ENCODE assay signal across 10 cellular contexts in genomic region chr1:157403203-157403602, GRCh38.
DNase-seq lines count a peak whose midpoint lies in the region; ATAC-seq, FAIRE-seq and TF ChIP-seq lines count a peak whose summit lies in the region.
"Had no signal": no experiment of that assay in that cellular context is flagged by ENCODE, and none has a peak within 500 bp of the region (broad histone marks: within the 10 kb centered on the region; RNA-seq: fewer than 3 reads in every experiment).

No MANE protein-coding gene starts in this region.

- no peak overlapping the region for H3K27ac Mint-ChIP-seq in osteocyte (ENCODE audit: unreplicated experiment)
- H3K27ac Mint-ChIP-seq: activated naive CD8-positive, alpha-beta T cell had no signal

- ATAC-seq in GM21528 (IDR thresholded peaks at IDR 0.05; ENCODE audit: low FRiP score, unreplicated experiment), result peak; percentile 69
- ATAC-seq in IMR-90 (ENCODE audit: low read depth), result no peak

- H2BK120ac ChIP-seq in IMR-90 (ENCODE audit: low read depth, low read length), result no peak overlapping the region

- POLR2A ChIA-PET in IMR-90 (lab: Charles Lee; ENCODE audit: unreplicated experiment), result no interaction called here

- peak; percentile 54 for DNase-seq in ELR (ENCODE audit: low read depth)
- DNase-seq in IMR-90, result no peak
- peak; percentile 46 for DNase-seq in bronchial epithelial cell (ENCODE audit: low read depth)
- DNase-seq in dorsolateral prefrontal cortex, result no peak
- no peak for DNase-seq in osteocyte (ENCODE audit: extremely low spot score, unreplicated experiment)
- DNase-seq in substantia nigra (lab: John Stamatoyannopoulos, UW), result no peak
- DNase-seq in activated CD8-positive, alpha-beta memory T cell treated with anti-CD3 and anti-CD28 coated beads, Interleukin-2, amount 50 U/mL, for 4 hours, result no peak

- no peak overlapping the region for H4K5ac ChIP-seq in IMR-90 (ENCODE audit: low read depth, low read length)

- no peaks in the 10 kb centered on the region for H3K9me1 ChIP-seq in IMR-90 (ENCODE audit: insufficient read depth, low read length)

- H4K91ac ChIP-seq in IMR-90 (ENCODE audit: insufficient read depth, low read depth, low read length), result no peak overlapping the region

- H3K4me3 ChIP-seq in IMR-90 (ENCODE audit: insufficient read depth, low read depth, low read length) (no peak overlapping the region), bronchial epithelial cell (ENCODE audit: low read depth, low read length) (no peak overlapping the region), dorsolateral prefrontal cortex (no peak overlapping the region)

- H3K9me3 Mint-ChIP-seq in osteocyte (ENCODE audit: unreplicated experiment), result no peaks in the 10 kb centered on the region

- H4K8ac ChIP-seq in IMR-90 (ENCODE audit: low read depth in 2 of 2, low read length in 2 of 2), result no peak overlapping the region

- peaks cover 5% of the 10 kb centered on the region for H3K4me1 Mint-ChIP-seq in osteocyte (ENCODE audit: unreplicated experiment)

- H2BK20ac ChIP-seq in IMR-90 (ENCODE audit: low read depth, low read length), result no peak overlapping the region

- dilution Hi-C loops in IMR-90 (cut with HindIII; ENCODE audit: low sequenced_read_pairs, unreplicated experiment), result no loop called here

- no peaks in the 10 kb centered on the region for H4K20me1 ChIP-seq in IMR-90 (ENCODE audit: insufficient read depth, low read length)

- H3K4me3 Mint-ChIP-seq in osteocyte (ENCODE audit: unreplicated experiment), result no peak overlapping the region
- H3K4me3 Mint-ChIP-seq: activated naive CD8-positive, alpha-beta T cell had no signal

- H3K36me3 ChIP-seq in IMR-90 (ENCODE audit: control insufficient read depth, insufficient read depth, low read length) (no peaks in the 10 kb centered on the region), bronchial epithelial cell (ENCODE audit: control insufficient read depth, insufficient read depth, low read length) (no peaks in the 10 kb centered on the region)

- no TSS peak for BruUV-seq in IMR-90 (replicated peaks; lab: Mats Ljungman, UMichigan)

- no peaks in the 10 kb centered on the region for H3K79me1 ChIP-seq in IMR-90 (ENCODE audit: low read depth in 1 of 2, low read length in 2 of 2)

- H3K36me3 Mint-ChIP-seq in osteocyte (ENCODE audit: unreplicated experiment), result no peaks in the 10 kb centered on the region
- H3K36me3 Mint-ChIP-seq: activated naive CD8-positive, alpha-beta T cell had no signal

- no peak overlapping the region for H3K27ac ChIP-seq in IMR-90 (ENCODE audit: insufficient read depth, low read length)
- no peak overlapping the region for H3K27ac ChIP-seq in dorsolateral prefrontal cortex
- H3K27ac ChIP-seq in substantia nigra (ENCODE audit: low read depth, low read length, poor library complexity, severe bottlenecking), result no peak overlapping the region
- H3K27ac ChIP-seq: parathyroid adenoma had no signal

- WGBS in IMR-90 (ENCODE audit: extremely low coverage in 2 of 2, insufficient read length in 1 of 2), 2 experiments, result no CpG with 5 or more reads among the region's 6 CpGs

- TF ChIP-seq RAD21 in IMR-90 (IDR thresholded peaks at IDR 0.05; ENCODE audit: low read length), result no peak

- H3K27me3 ChIP-seq in IMR-90 (ENCODE audit: control insufficient read depth, insufficient read depth, low read length) (no peaks in the 10 kb centered on the region), bronchial epithelial cell (ENCODE audit: control insufficient read depth, insufficient read depth, low read length) (no peaks in the 10 kb centered on the region), dorsolateral prefrontal cortex (peaks cover 0 to 16% (median 0%) of the 10 kb centered on the region in 45 donors)

- H3K4ac ChIP-seq in IMR-90 (ENCODE audit: low read depth, low read length), result no peak overlapping the region

- no peaks in the 10 kb centered on the region for H3K27me3 Mint-ChIP-seq in osteocyte (ENCODE audit: unreplicated experiment)

- in situ Hi-C loops in IMR-90 (cut with MboI; ENCODE audit: low sequenced_read_pairs), result no loop called here

- no peaks in the 10 kb centered on the region for H3K9me3 ChIP-seq in IMR-90 (ENCODE audit: control insufficient read depth, insufficient read depth, low read length)

- TF ChIP-seq POLR2A in IMR-90 (IDR thresholded peaks at IDR 0.05; ENCODE audit: low read depth, low read length), result no peak

- no peak overlapping the region for H3K9ac ChIP-seq in IMR-90 (ENCODE audit: low read depth, low read length)
- H3K9ac ChIP-seq: parathyroid adenoma had no signal

- no peak overlapping the region for H2AK5ac ChIP-seq in IMR-90 (ENCODE audit: low read depth, low read length)

- no peak overlapping the region for H3K4me2 ChIP-seq in IMR-90 (ENCODE audit: low read depth, low read length)

- H2BK15ac ChIP-seq in IMR-90 (ENCODE audit: low read depth, low read length), result no peak overlapping the region

- H2AFZ ChIP-seq in IMR-90 (replicated peaks; ENCODE audit: low read length, poor library complexity), result peak overlapping the region; percentile 63
- H2AFZ ChIP-seq: parathyroid adenoma had no signal

- H3K14ac ChIP-seq in IMR-90 (replicated peaks; ENCODE audit: low read depth, low read length), result no peak overlapping the region

- TF ChIP-seq CTCF in IMR-90 (conservative IDR thresholded peaks at IDR 0.05; ENCODE audit: low read depth, low read length) (no peak), bronchial epithelial cell (IDR thresholded peaks at IDR 0.05; ENCODE audit: insufficient read depth, low read length, severe bottlenecking) (no peak), dorsolateral prefrontal cortex (IDR thresholded peaks at IDR 0.05 in 54 of 56, conservative IDR thresholded peaks at IDR 0.05 in 2 of 56; ENCODE audit: low read depth in 1 of 56, partially characterized antibody in 56 of 56) (no peak), osteocyte (IDR thresholded peaks at IDR 0.05) (no peak)

- FAIRE-seq in bronchial epithelial cell (lab: Jason Lieb, UNC), result no peak

- CTCF ChIA-PET in IMR-90 (lab: Yijun Ruan, JAX), result no interaction called here

- no peak overlapping the region for H3K23ac ChIP-seq in IMR-90 (ENCODE audit: low read depth, low read length)

- no peaks in the 10 kb centered on the region for H3K4me1 ChIP-seq in IMR-90 (ENCODE audit: control insufficient read depth, insufficient read depth, low read length)
- H3K4me1 ChIP-seq: parathyroid adenoma had no signal

- H2BK5ac ChIP-seq in IMR-90 (ENCODE audit: low read depth, low read length, poor library complexity, severe bottlenecking), result no peak overlapping the region

- no peak overlapping the region for H3K56ac ChIP-seq in IMR-90 (ENCODE audit: extremely low read depth, insufficient read depth, low read length)

- no peak overlapping the region for H3K18ac ChIP-seq in IMR-90 (ENCODE audit: low read depth, low read length)

- intact Hi-C loops in IMR-90 (cut with micrococcal nuclease), result no loop called here
- intact Hi-C loops in dorsolateral prefrontal cortex (cut with DNase I), result no loop called here

- no peak overlapping the region for H2AK9ac ChIP-seq in IMR-90 (replicated peaks; ENCODE audit: low read depth, low read length, poor library complexity)

TF ChIP-seq in IMR-90, 13 proteins besides CTCF, POLR2A, EP300 and RAD21:
- TF ChIP-seq FOS (IDR thresholded peaks at IDR 0.05; ENCODE audit: low read depth, low read length) (no peak), MXI1 (IDR thresholded peaks at IDR 0.05; ENCODE audit: borderline replicate concordance, low read depth, low read length) (no peak), MAFK (IDR thresholded peaks at IDR 0.05; ENCODE audit: low read depth, low read length) (no peak), SMC3 (IDR thresholded peaks at IDR 0.05; ENCODE audit: low read depth, low read length) (no peak), MAZ (IDR thresholded peaks at IDR 0.05; ENCODE audit: borderline replicate concordance, low read depth, low read length) (no peak), ELK1 (IDR thresholded peaks at IDR 0.05; ENCODE audit: borderline replicate concordance, low read depth, low read length) (no peak), CEBPB (IDR thresholded peaks at IDR 0.05; ENCODE audit: low read depth, low read length) (no peak), RCOR1 (IDR thresholded peaks at IDR 0.05; ENCODE audit: insufficient replicate concordance, low read length) (no peak), BHLHE40 (IDR thresholded peaks at IDR 0.05; ENCODE audit: low read depth, low read length) (no peak), RFX5 (IDR thresholded peaks at IDR 0.05; ENCODE audit: low read depth, low read length) (no peak), CHD1 (IDR thresholded peaks at IDR 0.05; ENCODE audit: low read depth, low read length) (no peak), USF2 (IDR thresholded peaks at IDR 0.05; ENCODE audit: low read depth, low read length) (no peak), NFE2L2 (IDR thresholded peaks at IDR 0.05; ENCODE audit: low read depth, low read length) (no peak)

Comparison
In these comparisons a context has a peak if more than half of its experiments do, and no peak if none do; other contexts are left out.
1. DNase-seq: peak in ELR (single experiment) and bronchial epithelial cell (single experiment); none in IMR-90 (single experiment), dorsolateral prefrontal cortex (0 of 10), osteocyte (single experiment), substantia nigra (0 of 49) and activated CD8-positive, alpha-beta memory T cell treated with anti-CD3 and anti-CD28 coated beads, Interleukin-2, amount 50 U/mL, for 4 hours (single experiment).